Comparison of ENCODE assay signal across 19 cellular contexts in genomic region chr7:111727905-111728634, GRCh38.
DNase-seq lines count a peak whose midpoint lies in the region; ATAC-seq and TF ChIP-seq lines count a peak whose summit lies in the region.
"Had no signal": no experiment of that assay in that cellular context is flagged by ENCODE, and none has a peak within 500 bp of the region (broad histone marks: within the 10 kb centered on the region; RNA-seq: fewer than 3 reads in every experiment).

No MANE protein-coding gene starts in this region.

- H3K27me3 Mint-ChIP-seq in activated naive CD4-positive, alpha-beta T cell treated with anti-CD3 and anti-CD28 coated beads, Interleukin-2, amount 10 ng/mL, durations not matched to agents 7 days and 5 days, result peaks cover 6% of the 10 kb centered on the region

- in situ Hi-C loops in gastrocnemius medialis (cut with MboI; ENCODE audit: low sequenced_read_pairs in 4 of 4), result loop anchor here in 1 of 4 donors (25.0 kb wide), 1 partner anchor 641 kb away; the partner anchor contains the start of gene LRRN3
- in situ Hi-C loops in transverse colon (cut with MboI; ENCODE audit: low pct_ligation_motif_present in 1 of 4, low pct_unique_long_range_greater_than_20kb in 1 of 4, low sequenced_read_pairs in 3 of 4), result loop anchor here in 3 of 4 donors (25.0 kb wide), 2 partner anchors 641 to 1684 kb away; partner anchors contain the start of gene LRRN3 (in 2 of the 3)

- H3K36me3 ChIP-seq in thyroid gland, result no peaks in the 10 kb centered on the region
- H3K36me3 ChIP-seq in gastrocnemius medialis, result no peaks in the 10 kb centered on the region
- no peaks in the 10 kb centered on the region for H3K36me3 ChIP-seq in transverse colon
- H3K36me3 ChIP-seq: MG63 had no signal

- no peaks in the 10 kb centered on the region for H3K9me3 Mint-ChIP-seq in activated naive CD4-positive, alpha-beta T cell treated with anti-CD3 and anti-CD28 coated beads, Interleukin-2, amount 10 ng/mL, durations not matched to agents 7 days and 5 days

- ATAC-seq in gastrocnemius medialis (no peak), HG02588 (IDR thresholded peaks at IDR 0.05; ENCODE audit: unreplicated experiment) (no peak)
- ATAC-seq: GM12878, HCT116 had no signal

- WGBS in thyroid gland, 2 donors, result 77 to 81% methylated on average over 33 to 39 of the region's 41 CpGs
- 84 to 88% methylated on average over 9 to 41 of the region's 41 CpGs for WGBS in transverse colon (ENCODE audit: low coverage in 1 of 2), 2 donors

- no peaks in the 10 kb centered on the region for H3K4me1 ChIP-seq in thyroid gland
- no peaks in the 10 kb centered on the region for H3K4me1 ChIP-seq in gastrocnemius medialis
- no peaks in the 10 kb centered on the region for H3K4me1 ChIP-seq in transverse colon
- H3K4me1 ChIP-seq: Caco-2 had no signal

- DNase-seq in activated naive CD4-positive, alpha-beta T cell treated with anti-CD3 and anti-CD28 coated beads, Interleukin-2, amount 10 ng/mL, durations not matched to agents 7 days and 5 days, result peak; percentile 25
- no peak for DNase-seq in activated naive CD4-positive, alpha-beta T cell treated with anti-CD3 and anti-CD28 coated beads, Interleukin-2, amount 50 U/mL, for 16 hours
- DNase-seq in iPS-NIHi11 (ENCODE audit: low spot score) (peak; percentile 60), thyroid gland (peak; percentile 6 to 9), gastrocnemius medialis (no peak), transverse colon (no peak)
- DNase-seq: Caco-2; DMS53; MG63; NCI-H1105; NCI-H187; NCI-H69; NK-92 treated with Interleukin-12 subunit alpha and Interleukin-12 subunit beta, amount 100 ng/mL, for 24 hours had no signal

- H3K27ac ChIP-seq in VCaP (peak overlapping the region; percentile 18; the same call in 1 of the 2 replicates), thyroid gland (no peak overlapping the region), gastrocnemius medialis (no peak overlapping the region), transverse colon (no peak overlapping the region)
- H3K27ac ChIP-seq: HL-60, KMS-11 had no signal

- H3K9me3 ChIP-seq in thyroid gland (no peaks in the 10 kb centered on the region), gastrocnemius medialis (no peaks in the 10 kb centered on the region), transverse colon (no peaks in the 10 kb centered on the region)
- H3K9me3 ChIP-seq: Caco-2, MG63 had no signal

- no peaks in the 10 kb centered on the region for H3K36me3 Mint-ChIP-seq in activated naive CD4-positive, alpha-beta T cell treated with anti-CD3 and anti-CD28 coated beads, Interleukin-2, amount 10 ng/mL, durations not matched to agents 7 days and 5 days

- H3K4me3 ChIP-seq in thyroid gland (replicated peaks in 1 of 3) (no peak overlapping the region), gastrocnemius medialis (no peak overlapping the region), transverse colon (no peak overlapping the region)
- H3K4me3 ChIP-seq: GM12878, MG63 had no signal

- no peak overlapping the region for H3K4me3 Mint-ChIP-seq in activated naive CD4-positive, alpha-beta T cell treated with anti-CD3 and anti-CD28 coated beads, Interleukin-2, amount 10 ng/mL, durations not matched to agents 7 days and 5 days

- no peak for TF ChIP-seq EP300 in transverse colon (IDR thresholded peaks at IDR 0.05; ENCODE audit: low read depth)

- no peak overlapping the region for H3K27ac Mint-ChIP-seq in activated naive CD4-positive, alpha-beta T cell treated with anti-CD3 and anti-CD28 coated beads, Interleukin-2, amount 10 ng/mL, durations not matched to agents 7 days and 5 days

- TF ChIP-seq CTCF in VCaP (conservative IDR thresholded peaks at IDR 0.05), result no peak
- no peak for TF ChIP-seq CTCF in thyroid gland (IDR thresholded peaks at IDR 0.05)
- no peak for TF ChIP-seq CTCF in gastrocnemius medialis (IDR thresholded peaks at IDR 0.05 in 4 of 5, conservative IDR thresholded peaks at IDR 0.05 in 1 of 5)
- no peak for TF ChIP-seq CTCF in transverse colon (IDR thresholded peaks at IDR 0.05)

- H3K27me3 ChIP-seq in thyroid gland, result no peaks in the 10 kb centered on the region
- H3K27me3 ChIP-seq in gastrocnemius medialis, result no peaks in the 10 kb centered on the region
- no peaks in the 10 kb centered on the region for H3K27me3 ChIP-seq in transverse colon
- H3K27me3 ChIP-seq: MG63 had no signal

- TF ChIP-seq POLR2A in thyroid gland (IDR thresholded peaks at IDR 0.05) (no peak), gastrocnemius medialis (IDR thresholded peaks at IDR 0.05) (no peak), transverse colon (IDR thresholded peaks at IDR 0.05) (no peak)

- H3K4me1 Mint-ChIP-seq in activated naive CD4-positive, alpha-beta T cell treated with anti-CD3 and anti-CD28 coated beads, Interleukin-2, amount 10 ng/mL, durations not matched to agents 7 days and 5 days, result no peaks in the 10 kb centered on the region

- CTCF ChIA-PET in activated naive CD4-positive, alpha-beta T cell treated with anti-CD3 and anti-CD28 coated beads, Interleukin-2, amount 10 ng/mL, durations not matched to agents 7 days and 5 days (lab: Charles Lee), result interaction anchor here (1.1 to 1.4 kb wide), 2 partner anchors 10 to 1130 kb away, joined by 3 read pairs; no protein-coding TSS in a partner anchor

- intact Hi-C loops in thyroid gland (cut with DNase I) (no loop called here), gastrocnemius medialis (cut with DNase I; ENCODE audit: low total_unique reads) (no loop called here), transverse colon (cut with DNase I; ENCODE audit: low total_unique reads) (no loop called here)

Comparison
In these comparisons a context has a peak if more than half of its experiments do, and no peak if none do; other contexts are left out.
1. DNase-seq: peak in activated naive CD4-positive, alpha-beta T cell treated with anti-CD3 and anti-CD28 coated beads, Interleukin-2, amount 10 ng/mL, durations not matched to agents 7 days and 5 days (single experiment), iPS-NIHi11 (single experiment) and thyroid gland (2 of 2); none in activated naive CD4-positive, alpha-beta T cell treated with anti-CD3 and anti-CD28 coated beads, Interleukin-2, amount 50 U/mL, for 16 hours (single experiment), gastrocnemius medialis (0 of 2) and transverse colon (single experiment).